Comparison of ENCODE assay signal across 1 cellular context in the genomic region with DNA sequence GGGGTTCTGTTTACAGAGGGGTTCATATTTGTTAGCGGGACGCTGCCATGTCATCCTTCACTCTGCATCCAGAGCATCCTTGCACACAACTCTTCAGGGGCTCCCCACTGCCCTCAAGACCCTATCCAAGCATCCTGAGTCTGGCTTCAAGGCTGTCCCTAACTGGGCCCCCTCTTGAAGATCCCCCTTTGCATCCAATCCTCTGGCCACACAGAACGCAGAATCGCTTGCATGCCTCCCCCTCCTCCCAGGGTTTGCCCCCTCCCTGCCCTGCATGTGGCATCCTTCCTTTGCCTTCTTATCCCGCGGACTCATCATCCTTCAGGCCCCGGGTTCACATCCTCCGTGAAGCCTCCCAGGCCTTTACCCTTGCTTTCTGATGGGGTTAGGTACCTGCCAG.
TF ChIP-seq lines count a peak whose summit lies in the region.

No MANE protein-coding gene starts in this region.

TF ChIP-seq in WTC11, 78 proteins besides CTCF, POLR2A, EP300 and RAD21 (continued from another document):
- TF ChIP-seq, protein P1, sequence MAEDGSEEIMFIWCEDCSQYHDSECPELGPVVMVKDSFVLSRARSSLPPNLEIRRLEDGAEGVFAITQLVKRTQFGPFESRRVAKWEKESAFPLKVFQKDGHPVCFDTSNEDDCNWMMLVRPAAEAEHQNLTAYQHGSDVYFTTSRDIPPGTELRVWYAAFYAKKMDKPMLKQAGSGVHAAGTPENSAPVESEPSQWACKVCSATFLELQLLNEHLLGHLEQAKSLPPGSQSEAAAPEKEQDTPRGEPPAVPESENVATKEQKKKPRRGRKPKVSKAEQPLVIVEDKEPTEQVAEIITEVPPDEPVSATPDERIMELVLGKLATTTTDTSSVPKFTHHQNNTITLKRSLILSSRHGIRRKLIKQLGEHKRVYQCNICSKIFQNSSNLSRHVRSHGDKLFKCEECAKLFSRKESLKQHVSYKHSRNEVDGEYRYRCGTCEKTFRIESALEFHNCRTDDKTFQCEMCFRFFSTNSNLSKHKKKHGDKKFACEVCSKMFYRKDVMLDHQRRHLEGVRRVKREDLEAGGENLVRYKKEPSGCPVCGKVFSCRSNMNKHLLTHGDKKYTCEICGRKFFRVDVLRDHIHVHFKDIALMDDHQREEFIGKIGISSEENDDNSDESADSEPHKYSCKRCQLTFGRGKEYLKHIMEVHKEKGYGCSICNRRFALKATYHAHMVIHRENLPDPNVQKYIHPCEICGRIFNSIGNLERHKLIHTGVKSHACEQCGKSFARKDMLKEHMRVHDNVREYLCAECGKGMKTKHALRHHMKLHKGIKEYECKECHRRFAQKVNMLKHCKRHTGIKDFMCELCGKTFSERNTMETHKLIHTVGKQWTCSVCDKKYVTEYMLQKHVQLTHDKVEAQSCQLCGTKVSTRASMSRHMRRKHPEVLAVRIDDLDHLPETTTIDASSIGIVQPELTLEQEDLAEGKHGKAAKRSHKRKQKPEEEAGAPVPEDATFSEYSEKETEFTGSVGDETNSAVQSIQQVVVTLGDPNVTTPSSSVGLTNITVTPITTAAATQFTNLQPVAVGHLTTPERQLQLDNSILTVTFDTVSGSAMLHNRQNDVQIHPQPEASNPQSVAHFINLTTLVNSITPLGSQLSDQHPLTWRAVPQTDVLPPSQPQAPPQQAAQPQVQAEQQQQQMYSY (CRISPR knock-in tag; IDR thresholded peaks at IDR 0.05) = no peak
